ENCODE assay signal across 20 cellular contexts in genomic region chr1:97834903-97835302, GRCh38.
"Had no signal": no experiment of that assay in that cellular context is flagged by ENCODE, and none has a peak within 500 bp of the region (broad histone marks: within the 10 kb centered on the region; RNA-seq: fewer than 3 reads in every experiment).

No MANE protein-coding gene starts in this region.

- DNase-seq: activated CD4-positive, alpha-beta T cell treated with anti-CD3 and anti-CD28 coated beads for 4 hours; activated CD4-positive, alpha-beta T cell treated with anti-CD3 and anti-CD28 coated beads, Interleukin-2, amount 50 U/mL, for 48 hours; activated CD4-positive, CD25-positive, alpha-beta regulatory T cell; activated effector memory CD4-positive, alpha-beta T cell treated with anti-CD3 and anti-CD28 coated beads, Interleukin-2, amount 50 U/mL, for 16 hours; activated naive CD4-positive, alpha-beta T cell treated with anti-CD3 and anti-CD28 coated beads, Interleukin-2, amount 10 ng/mL, durations not matched to agents 7 days and 5 days; amygdala; effector CD4-positive, alpha-beta T cell; foreskin melanocyte; lower lobe of right lung; mesendoderm; mucosa of descending colon; nephron progenitor cell; pancreas; psoas muscle; stimulated activated CD4-positive, alpha-beta T cell treated with anti-CD3 and anti-CD28 coated beads, Interleukin-4, amount 100 ng/mL, for 24 hours; stimulated activated naive CD4-positive, alpha-beta T cell treated with Interleukin-2 at 50 U/mL for 16 hours had no signal

- ATAC-seq: left lobe of liver, lower lobe of right lung, mucosa of descending colon, pancreas, psoas muscle had no signal

- H3K4me3 ChIP-seq: lower lobe of right lung, mucosa of descending colon, pancreas, psoas muscle, right atrium auricular region, thoracic aorta, vagina had no signal
